In the genomic region with DNA sequence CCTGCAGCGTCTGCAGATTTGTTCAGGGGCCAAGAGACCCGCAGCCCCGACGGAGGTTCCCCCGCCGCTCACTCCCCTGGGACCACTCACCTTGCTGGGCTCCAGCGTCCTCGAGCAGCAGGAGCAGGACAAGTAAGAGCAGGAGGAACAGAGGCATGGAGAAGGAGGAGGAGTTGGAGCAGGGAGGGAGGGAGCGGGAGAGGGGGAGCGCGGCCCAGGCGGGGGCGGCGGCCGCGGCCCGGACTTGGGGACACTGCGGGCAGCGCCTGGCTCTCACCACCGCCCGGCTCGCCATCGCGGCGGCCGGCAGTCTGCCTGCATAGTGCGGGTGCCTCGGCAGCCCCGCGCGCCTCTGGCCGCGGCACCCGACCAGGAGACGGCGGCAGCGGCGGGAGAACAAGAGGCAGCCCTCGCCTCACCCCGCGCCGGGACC, we compare ENCODE assay signal across 8 cellular contexts. TPM values are rescaled to one million over a fixed set of nuclear protein-coding genes. Genes with fewer than 3 reads are reported as not detected.
A peak's percentile ranks its signal among the peaks of the same experiment; 100 is the strongest.
DNase-seq lines count a peak whose midpoint lies in the region; ATAC-seq and TF ChIP-seq lines count a peak whose summit lies in the region.

No MANE protein-coding gene starts in this region.

- WGBS in HUES64 = under 1% methylated on average over 42 of the region's 42 CpGs

- no peaks in the 10 kb centered on the region for H3K9me3 Mint-ChIP-seq in effector memory CD8-positive, alpha-beta T cell
- H3K9me3 Mint-ChIP-seq in stimulated activated naive CD8-positive, alpha-beta T cell treated with anti-CD3 and anti-CD28 coated beads, Interleukin-15, Interleukin-2, amounts not matched to agents 100 ng/mL and 50 ng/mL, for 24 hours = no peaks in the 10 kb centered on the region

- H3K9me3 ChIP-seq in HUES64 (ENCODE audit: insufficient read depth, low read depth, low read length) = no peaks in the 10 kb centered on the region

- peaks cover 26 to 45% of the 10 kb centered on the region in 2 donors for H3K27me3 Mint-ChIP-seq in effector memory CD8-positive, alpha-beta T cell
- H3K27me3 Mint-ChIP-seq in stimulated activated naive CD8-positive, alpha-beta T cell treated with anti-CD3 and anti-CD28 coated beads, Interleukin-15, Interleukin-2, amounts not matched to agents 100 ng/mL and 50 ng/mL, for 24 hours = peaks cover 24% of the 10 kb centered on the region

- H3K36me3 ChIP-seq in HUES64 (ENCODE audit: insufficient read depth, low read length) = peaks cover 3% of the 10 kb centered on the region; the same call in 1 of the 2 replicates

- peak overlapping the region; percentile 88 for H3K27ac ChIP-seq in HUES64 (ENCODE audit: low read depth, low read length)

- ATAC-seq in GM21529 (IDR thresholded peaks at IDR 0.05; ENCODE audit: unreplicated experiment) = peak; percentile 27
- ATAC-seq in effector memory CD8-positive, alpha-beta T cell (replicated peaks) = peak; percentile 8

- H3K27ac Mint-ChIP-seq in effector memory CD8-positive, alpha-beta T cell = no peak overlapping the region
- no peak overlapping the region for H3K27ac Mint-ChIP-seq in stimulated activated naive CD8-positive, alpha-beta T cell treated with anti-CD3 and anti-CD28 coated beads, Interleukin-15, Interleukin-2, amounts not matched to agents 100 ng/mL and 50 ng/mL, for 24 hours

- peak overlapping the region; percentile 86 to 89 for H3K4me3 Mint-ChIP-seq in effector memory CD8-positive, alpha-beta T cell
- peak overlapping the region; percentile 86 for H3K4me3 Mint-ChIP-seq in stimulated activated naive CD8-positive, alpha-beta T cell treated with anti-CD3 and anti-CD28 coated beads, Interleukin-15, Interleukin-2, amounts not matched to agents 100 ng/mL and 50 ng/mL, for 24 hours

- H3K4me1 Mint-ChIP-seq in effector memory CD8-positive, alpha-beta T cell (ENCODE audit: low read depth in 2 of 2) = peaks cover 4 to 8% of the 10 kb centered on the region in 2 donors
- H3K4me1 Mint-ChIP-seq in stimulated activated naive CD8-positive, alpha-beta T cell treated with anti-CD3 and anti-CD28 coated beads, Interleukin-15, Interleukin-2, amounts not matched to agents 100 ng/mL and 50 ng/mL, for 24 hours (ENCODE audit: low read depth) = peaks cover 25% of the 10 kb centered on the region

- H3K36me3 Mint-ChIP-seq in effector memory CD8-positive, alpha-beta T cell (ENCODE audit: insufficient read depth) = peaks cover 3% of the 10 kb centered on the region
- H3K36me3 Mint-ChIP-seq in stimulated activated naive CD8-positive, alpha-beta T cell treated with anti-CD3 and anti-CD28 coated beads, Interleukin-15, Interleukin-2, amounts not matched to agents 100 ng/mL and 50 ng/mL, for 24 hours (ENCODE audit: low read depth) = no peaks in the 10 kb centered on the region

- H3K9ac ChIP-seq in HUES64 (ENCODE audit: low read depth, low read length) = peak overlapping the region; percentile 90

- DNase-seq in Daoy (ENCODE audit: low read depth) (peak; percentile 76), lung microvascular endothelial cell (ENCODE audit: low read depth in 2 of 2) (peak; percentile 52 to 64), NCI-H1694 (lab: John Stamatoyannopoulos, UW) (no peak)
- peak in 1 of 3 experiments; percentile 3 for DNase-seq in effector memory CD8-positive, alpha-beta T cell

- no peak for TF ChIP-seq CTCF in WI38 (IDR thresholded peaks at IDR 0.05; ENCODE audit: low read depth, low read length)

- peak overlapping the region; percentile 86 for H3K4me3 ChIP-seq in HUES64 (ENCODE audit: low read length)
- H3K4me3 ChIP-seq in WI38 (ENCODE audit: low read depth, low read length) = peak overlapping the region; percentile 93

- H3K27me3 ChIP-seq in HUES64 (ENCODE audit: insufficient read depth, low read length) = no peaks in the 10 kb centered on the region

- H3K4me1 ChIP-seq in HUES64 (ENCODE audit: insufficient read depth, low read length) = peaks cover 17% of the 10 kb centered on the region

RNA-seq across cellular contexts. Expression of gene DCBLD2, which starts 0.4 kb away (rescaled TPM):
- total RNA-seq in Daoy (2014; rRNA removed; shearing (Covaris generic)) = 298 and 307 TPM in 2 replicates
- 34.5 TPM for polyA plus RNA-seq in HUES64 (2013, experiment 1 of 2)
- polyA plus RNA-seq in HUES64 (2013, experiment 2 of 2) = 37.0 TPM
- total RNA-seq in lung microvascular endothelial cell = 16.1 and 16.5 TPM in 2 replicates

Comparison
In these comparisons a context has a peak if more than half of its experiments do, and no peak if none do; other contexts are left out.
1. RNA of gene DCBLD2, which starts 0.4 kb away (total RNA-seq): 298 to 307 TPM in Daoy; 16.1 to 16.5 TPM in lung microvascular endothelial cell; every median in the first group is over 10 times any median in the second.